ENCODE assay signal across 1 cellular context in genomic region chr3:24302382-24302781, GRCh38.
TF ChIP-seq lines count a peak whose summit lies in the region.

No MANE protein-coding gene starts in this region.

TF ChIP-seq in GM23338, 12 proteins besides CTCF, POLR2A, EP300 and RAD21 (continued from another document):
- TF ChIP-seq REST (IDR thresholded peaks at IDR 0.05; ENCODE audit: unreplicated experiment) (no peak), EZH2 (IDR thresholded peaks at IDR 0.05; ENCODE audit: low read depth, unreplicated experiment) (no peak)
